Comparison of ENCODE assay signal across 7 cellular contexts in genomic region chr11:120180063-120180462, GRCh38. TPM values are rescaled to one million over a fixed set of nuclear protein-coding genes. Genes with fewer than 3 reads are reported as not detected.
"Had no signal": no experiment of that assay in that cellular context is flagged by ENCODE, and none has a peak within 500 bp of the region (broad histone marks: within the 10 kb centered on the region; RNA-seq: fewer than 3 reads in every experiment).

No MANE protein-coding gene starts in this region.

RNA-seq across cellular contexts. Expression of gene TRIM29, which starts 42.1 kb away (rescaled TPM):
- total RNA-seq: activated T-helper 17 cell treated with anti-CD3 and anti-CD28 coated beads, Interleukin-2, amount 50 U/mL, for 72 hours; cardiac muscle cell; dermis microvascular lymphatic vessel endothelial cell; naive thymus-derived CD4-positive, alpha-beta T cell; SK-MEL-5; T-helper 1 cell treated with Interleukin-12 subunit alpha and Interleukin-12 subunit beta and Interleukin-4 antibody, amounts not matched to agents 30 ng/mL and 1 ng/mL, for 36 hours had no signal
- polyA plus RNA-seq: cardiac muscle cell; naive thymus-derived CD4-positive, alpha-beta T cell had no signal

RNA-seq across cellular contexts. Expression of gene POU2F3, which starts 59.9 kb away (rescaled TPM):
- total RNA-seq: gastrocnemius medialis, SK-MEL-5 had no signal
- polyA plus RNA-seq: naive thymus-derived CD4-positive, alpha-beta T cell had no signal
